Comparison of ENCODE assay signal across 22 cellular contexts in the genomic region with DNA sequence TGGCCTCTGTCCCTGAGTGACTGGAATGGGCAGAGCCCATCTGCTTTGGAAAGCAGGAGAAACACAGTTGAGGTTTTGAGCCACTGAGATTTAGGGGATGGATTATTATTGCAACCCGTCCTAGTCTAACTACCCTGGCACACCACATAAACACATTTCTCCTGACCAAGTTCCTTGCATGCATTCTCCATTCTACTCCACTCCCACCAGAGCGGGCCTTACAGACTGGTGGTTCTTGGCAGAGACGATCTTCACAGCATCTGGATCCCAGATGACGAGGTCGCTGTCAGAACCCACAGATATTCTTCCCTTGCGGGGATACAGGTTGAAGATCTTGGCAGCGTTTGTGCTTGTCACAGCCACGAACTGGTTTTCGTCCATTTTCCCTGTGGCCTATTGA.
A peak's percentile ranks its signal among the peaks of the same experiment; 100 is the strongest.
DNase-seq lines count a peak whose midpoint lies in the region; FAIRE-seq and TF ChIP-seq lines count a peak whose summit lies in the region.
"Had no signal": no experiment of that assay in that cellular context is flagged by ENCODE, and none has a peak within 500 bp of the region (broad histone marks: within the 10 kb centered on the region; RNA-seq: fewer than 3 reads in every experiment).

No MANE protein-coding gene starts in this region.

- no peak for TF ChIP-seq RAD21 in SK-N-SH (IDR thresholded peaks at IDR 0.05; ENCODE audit: low read length)

- TF ChIP-seq CTCF in BJ (IDR thresholded peaks at IDR 0.05; ENCODE audit: insufficient read depth, low read depth, low read length) = no peak
- TF ChIP-seq CTCF in SK-N-SH (IDR thresholded peaks at IDR 0.05) = no peak
- no peak for TF ChIP-seq CTCF in neural progenitor cell (IDR thresholded peaks at IDR 0.05)

- no peak overlapping the region for H3K4me3 Mint-ChIP-seq in neural progenitor cell
- no peak overlapping the region for H3K4me3 Mint-ChIP-seq in activated naive CD8-positive, alpha-beta T cell treated with anti-CD3 and anti-CD28 coated beads for 36 hours
- H3K4me3 Mint-ChIP-seq: CD4-positive, alpha-beta memory T cell had no signal

- no peak overlapping the region for H3K4me2 ChIP-seq in SK-N-SH
- H3K4me2 ChIP-seq in neural progenitor cell = no peak overlapping the region

- FAIRE-seq in frontal cortex (lab: Jason Lieb, UNC) = no peak
- FAIRE-seq: GM12878, GM18507 had no signal

- POLR2A ChIA-PET in BJ (lab: Charles Lee) = no interaction called here
- POLR2A ChIA-PET in SK-N-SH (lab: Yijun Ruan, JAX) = no interaction called here

- no peaks in the 10 kb centered on the region for H3K9me2 ChIP-seq in SK-N-SH

- no peak overlapping the region for H2AFZ ChIP-seq in SK-N-SH (ENCODE audit: low read depth)
- H2AFZ ChIP-seq in neural progenitor cell (replicated peaks) = no peak overlapping the region

- no peak; a peak in 1 of 4 replicates for TF ChIP-seq EP300 in SK-N-SH (IDR thresholded peaks at IDR 0.05; ENCODE audit: borderline replicate concordance in 1 of 2, low read depth in 1 of 2, low read length in 1 of 2)

- H3K9me3 ChIP-seq in SK-N-SH = no peaks in the 10 kb centered on the region
- no peaks in the 10 kb centered on the region for H3K9me3 ChIP-seq in neural progenitor cell (ENCODE audit: low read depth)
- H3K9me3 ChIP-seq: BE2C had no signal

- peak overlapping the region in 1 of 2 experiments; percentile 68; a peak in 2 of 4 replicates for H3K27ac ChIP-seq in SK-N-SH (ENCODE audit: low read depth in 2 of 2, low read length in 1 of 2)
- H3K27ac ChIP-seq in neural progenitor cell = peak overlapping the region; percentile 5

- H3K4me3 ChIP-seq in BJ (ENCODE audit: low read depth, low read length) (no peak overlapping the region), SK-N-SH (ENCODE audit: low read depth in 2 of 2, low read length in 1 of 2) (no peak overlapping the region), neural progenitor cell (no peak overlapping the region)
- H3K4me3 ChIP-seq: GM12878 had no signal

- H3K36me3 ChIP-seq in BJ (ENCODE audit: control insufficient read depth, insufficient read depth, low read length) = peaks cover 17% of the 10 kb centered on the region
- H3K36me3 ChIP-seq in SK-N-SH (replicated peaks in 1 of 2; ENCODE audit: control insufficient read depth in 1 of 2, insufficient read depth in 2 of 2, low read length in 1 of 2) = peaks cover 82 to 89% of the 10 kb centered on the region in 2 experiments
- peaks cover 57% of the 10 kb centered on the region for H3K36me3 ChIP-seq in neural progenitor cell

- peaks cover 49% of the 10 kb centered on the region for H3K36me3 Mint-ChIP-seq in neural progenitor cell
- no peaks in the 10 kb centered on the region for H3K36me3 Mint-ChIP-seq in activated naive CD8-positive, alpha-beta T cell treated with anti-CD3 and anti-CD28 coated beads for 36 hours
- H3K36me3 Mint-ChIP-seq: CD4-positive, alpha-beta memory T cell had no signal

- H3K9ac ChIP-seq in SK-N-SH (no peak overlapping the region), neural progenitor cell (no peak overlapping the region)

- H3K4me1 ChIP-seq in SK-N-SH (ENCODE audit: control insufficient read depth in 1 of 2, insufficient read depth in 2 of 2, low read depth in 1 of 2, low read length in 1 of 2) = peaks cover 9 to 18% of the 10 kb centered on the region in 2 experiments
- no peaks in the 10 kb centered on the region for H3K4me1 ChIP-seq in neural progenitor cell

- H3K27me3 Mint-ChIP-seq in neural progenitor cell (ENCODE audit: insufficient read depth, low read depth) = no peaks in the 10 kb centered on the region
- no peaks in the 10 kb centered on the region for H3K27me3 Mint-ChIP-seq in activated naive CD8-positive, alpha-beta T cell treated with anti-CD3 and anti-CD28 coated beads for 36 hours

- H3K9me3 Mint-ChIP-seq in neural progenitor cell = no peaks in the 10 kb centered on the region
- no peaks in the 10 kb centered on the region for H3K9me3 Mint-ChIP-seq in activated naive CD8-positive, alpha-beta T cell treated with anti-CD3 and anti-CD28 coated beads for 36 hours

- H4K20me1 ChIP-seq in SK-N-SH (ENCODE audit: insufficient read depth) (no peaks in the 10 kb centered on the region; the same call in 1 of the 2 replicates), neural progenitor cell (ENCODE audit: low read depth) (peaks cover 37% of the 10 kb centered on the region)

- peaks cover 14% of the 10 kb centered on the region for H3F3A ChIP-seq in SK-N-SH (replicated peaks; ENCODE audit: insufficient read depth)
- peaks cover 95% of the 10 kb centered on the region for H3F3A ChIP-seq in neural progenitor cell (ENCODE audit: low read depth)

- DNase-seq in BJ (ENCODE audit: low read depth) (peak; percentile 66), SK-N-SH (peak; percentile 72), fibroblast of gingiva (ENCODE audit: low read depth) (peak; percentile 85), neural progenitor cell (ENCODE audit: low spot score) (no peak), frontal cortex (ENCODE audit: low spot score in 2 of 2) (no peak), KG1 (lab: John Stamatoyannopoulos, UW) (no peak), NCI-H446 (lab: John Stamatoyannopoulos, UW) (no peak)
- DNase-seq in activated naive CD8-positive, alpha-beta T cell treated with anti-CD3 and anti-CD28 coated beads for 36 hours = no peak
- DNase-seq: BE2C; Calu3; CD4-positive, alpha-beta memory T cell; GOT3; IMR-90; Kasumi-1; MM.1S; NCI-H1105; NCI-H1694 treated with DMSO at 0.1 percent for 48 hours; NCI-H226; NK-92 treated with Interleukin-12 subunit alpha and Interleukin-12 subunit beta, amount 100 ng/mL, for 24 hours; SHP77 treated with DMSO at 0.1 percent for 48 hours had no signal

- H3K4me1 Mint-ChIP-seq in neural progenitor cell = no peaks in the 10 kb centered on the region
- no peaks in the 10 kb centered on the region for H3K4me1 Mint-ChIP-seq in activated naive CD8-positive, alpha-beta T cell treated with anti-CD3 and anti-CD28 coated beads for 36 hours
- H3K4me1 Mint-ChIP-seq: CD4-positive, alpha-beta memory T cell had no signal

- H3K27me3 ChIP-seq in BJ (ENCODE audit: control insufficient read depth, insufficient read depth, low read length) (no peaks in the 10 kb centered on the region), SK-N-SH (ENCODE audit: insufficient read depth) (no peaks in the 10 kb centered on the region), neural progenitor cell (no peaks in the 10 kb centered on the region)
- H3K27me3 ChIP-seq: BE2C had no signal

- CTCF ChIA-PET in BJ (lab: Yijun Ruan, JAX) = no interaction called here
- CTCF ChIA-PET in SK-N-SH (lab: Yijun Ruan, JAX) = no interaction called here

- no peak overlapping the region for H3K27ac Mint-ChIP-seq in neural progenitor cell
- no peak overlapping the region for H3K27ac Mint-ChIP-seq in activated naive CD8-positive, alpha-beta T cell treated with anti-CD3 and anti-CD28 coated beads for 36 hours
- H3K27ac Mint-ChIP-seq: CD4-positive, alpha-beta memory T cell had no signal

- H3K79me2 ChIP-seq in SK-N-SH (ENCODE audit: insufficient read depth) = no peaks in the 10 kb centered on the region
- peaks cover 10% of the 10 kb centered on the region for H3K79me2 ChIP-seq in neural progenitor cell (ENCODE audit: low read depth)

- WGBS in SK-N-SH (ENCODE audit: low lambda C conversion rate) = 69% methylated on average over 9 of the region's 9 CpGs

TF ChIP-seq in SK-N-SH, 30 proteins besides CTCF, POLR2A, EP300 and RAD21:
- TF ChIP-seq MEF2A (IDR thresholded peaks at IDR 0.05; ENCODE audit: borderline replicate concordance, low read depth) = no peak
- peak; percentile 84 for TF ChIP-seq TCF12 (IDR thresholded peaks at IDR 0.05)
- TF ChIP-seq POLR2AphosphoS5 (IDR thresholded peaks at IDR 0.05; ENCODE audit: low read depth, low read length) = peak; percentile 38; the same call in 1 of the 2 replicates
- TF ChIP-seq CHD2 (IDR thresholded peaks at IDR 0.05; ENCODE audit: low read length, partially characterized antibody) = peak; percentile 49
- TF ChIP-seq, protein P1, sequence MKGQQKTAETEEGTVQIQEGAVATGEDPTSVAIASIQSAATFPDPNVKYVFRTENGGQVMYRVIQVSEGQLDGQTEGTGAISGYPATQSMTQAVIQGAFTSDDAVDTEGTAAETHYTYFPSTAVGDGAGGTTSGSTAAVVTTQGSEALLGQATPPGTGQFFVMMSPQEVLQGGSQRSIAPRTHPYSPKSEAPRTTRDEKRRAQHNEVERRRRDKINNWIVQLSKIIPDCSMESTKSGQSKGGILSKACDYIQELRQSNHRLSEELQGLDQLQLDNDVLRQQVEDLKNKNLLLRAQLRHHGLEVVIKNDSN (IDR thresholded peaks at IDR 0.05; ENCODE audit: borderline replicate concordance, low read depth) = no peak
- no peak for TF ChIP-seq GABPA (IDR thresholded peaks at IDR 0.05; ENCODE audit: low read depth)
- TF ChIP-seq RCOR1 (IDR thresholded peaks at IDR 0.05; ENCODE audit: low read length) = peak; percentile 54; the same call in 1 of the 2 replicates
- peak; percentile 58 for TF ChIP-seq GATA2 (CRISPR knock-in tag; IDR thresholded peaks at IDR 0.05)
TF ChIP-seq in SK-N-SH: peak in this region for 5.

Comparison
In these comparisons a context has a peak if more than half of its experiments do, and no peak if none do; other contexts are left out.
1. DNase-seq: peak in BJ (single experiment), SK-N-SH (single experiment) and fibroblast of gingiva (single experiment); none in neural progenitor cell (single experiment), frontal cortex (0 of 2), KG1 (single experiment), activated naive CD8-positive, alpha-beta T cell treated with anti-CD3 and anti-CD28 coated beads for 36 hours (single experiment) and NCI-H446 (0 of 2).